21 cellular contexts compared by ENCODE assay signal in the genomic region with DNA sequence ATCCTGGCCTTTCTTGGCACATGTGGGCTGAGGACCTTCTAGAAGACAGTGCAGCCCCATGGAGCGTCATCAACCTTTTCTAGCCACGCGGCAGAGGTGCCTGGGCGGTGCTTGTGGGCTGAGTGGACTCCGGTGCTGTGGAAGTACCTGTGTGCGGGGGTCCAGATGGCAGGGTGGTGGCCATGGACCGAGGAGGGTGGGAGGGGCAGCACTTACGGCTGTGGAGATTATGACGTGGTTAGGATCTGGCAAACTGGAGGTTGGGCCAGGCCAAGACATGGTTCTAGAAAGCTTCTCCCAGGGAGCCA. TPM values are rescaled to one million over a fixed set of nuclear protein-coding genes. Genes with fewer than 3 reads are reported as not detected.
DNase-seq lines count a peak whose midpoint lies in the region; ATAC-seq, FAIRE-seq and TF ChIP-seq lines count a peak whose summit lies in the region.
"Had no signal": no experiment of that assay in that cellular context is flagged by ENCODE, and none has a peak within 500 bp of the region (broad histone marks: within the 10 kb centered on the region; RNA-seq: fewer than 3 reads in every experiment).

No MANE protein-coding gene starts in this region.

- WGBS in H1 (ENCODE audit: extremely low coverage in 1 of 2, insufficient coverage in 1 of 2, insufficient read length in 1 of 2, insufficient replicate concordance in 2 of 2, low coverage in 1 of 2, low lambda C conversion rate in 2 of 2, missing lambda C conversion rate in 1 of 2), 2 experiments: 77% methylated on average over 9 of the region's 9 CpGs; no CpG with 5 or more reads in 1 of the 2 experiments
- WGBS in neuronal stem cell (ENCODE audit: extremely low coverage in 2 of 2, insufficient read length in 2 of 2, insufficient replicate concordance in 1 of 2), 2 donors: no CpG with 5 or more reads among the region's 9 CpGs
- WGBS in suprapubic skin: 42% methylated on average over 2 of the region's 9 CpGs

- H3K4me1 ChIP-seq in BLaER1 (peaks cover 71% of the 10 kb centered on the region), H1 (replicated peaks in 1 of 4; ENCODE audit: control insufficient read depth in 3 of 4, insufficient read depth in 4 of 4, low read length in 3 of 4) (peaks cover 14 to 56% (median 33%) of the 10 kb centered on the region in 4 experiments), neuronal stem cell (ENCODE audit: control insufficient read depth in 2 of 2, insufficient read depth in 1 of 2, low read depth in 1 of 2, low read length in 2 of 2) (peaks cover 26 to 37% of the 10 kb centered on the region in 2 donors), suprapubic skin (peaks cover 29% of the 10 kb centered on the region)

- H2AK5ac ChIP-seq in H1 (ENCODE audit: low read depth, low read length) (no peak overlapping the region), neuronal stem cell (ENCODE audit: low read depth, low read length) (no peak overlapping the region)

- H4K5ac ChIP-seq in H1 (ENCODE audit: insufficient read length, low read depth, low read length): no peak overlapping the region

- TF ChIP-seq EP300 in H1 (IDR thresholded peaks at IDR 0.05; ENCODE audit: borderline replicate concordance in 1 of 2, low read depth in 2 of 2, low read length in 2 of 2): no peak
- TF ChIP-seq EP300 in suprapubic skin (IDR thresholded peaks at IDR 0.05): no peak

- POLR2A ChIA-PET in H1 (lab: Charles Lee; ENCODE audit: partially characterized antibody): interaction anchor here (0.7 to 3.0 kb wide), 9 partner anchors 8 to 190 kb away, joined by 3 to 9 read pairs (median 4); no protein-coding TSS in a partner anchor

- H2BK120ac ChIP-seq in H1 (replicated peaks; ENCODE audit: low read depth, low read length) (no peak overlapping the region), neuronal stem cell (ENCODE audit: low read depth, low read length) (peak overlapping the region; percentile 17)

- H3K9ac ChIP-seq in BLaER1 (0 out of 2 replicates have a peak overlapping the region, but pooled peaks have one; percentile 19), H1 (replicated peaks in 1 of 4; ENCODE audit: extremely low read depth in 1 of 4, low read depth in 3 of 4, low read length in 3 of 4) (no peak overlapping the region), neuronal stem cell (ENCODE audit: low read depth, low read length, poor library complexity) (no peak overlapping the region)

- peaks cover 10% of the 10 kb centered on the region; the same call in 1 of the 2 replicates for H3K23me2 ChIP-seq in H1 (ENCODE audit: low read depth, low read length)

- H3K79me2 ChIP-seq in H1 (ENCODE audit: control insufficient read depth in 1 of 2, insufficient read depth in 2 of 2, low read length in 2 of 2): peaks cover 0 to 26% of the 10 kb centered on the region in 2 experiments; a peak in 1 of 4 replicates

- no peak for ATAC-seq in HG03469 (IDR thresholded peaks at IDR 0.05; ENCODE audit: unreplicated experiment)
- ATAC-seq: activated CD8-positive, alpha-beta T cell treated with anti-CD3 and anti-CD28 coated beads for 36 hours; T-helper 17 cell had no signal

- H4K20me1 ChIP-seq in BLaER1 (peaks cover 36% of the 10 kb centered on the region), H1 (replicated peaks in 1 of 2; ENCODE audit: control insufficient read depth in 1 of 2, insufficient read depth in 2 of 2, low read length in 2 of 2) (peaks cover 4 to 31% of the 10 kb centered on the region in 2 experiments)

- no peak overlapping the region for H2BK20ac ChIP-seq in H1 (ENCODE audit: low read length)

- H3K79me1 ChIP-seq in H1 (ENCODE audit: low read depth, low read length): peaks cover 20% of the 10 kb centered on the region
- H3K79me1 ChIP-seq in neuronal stem cell (ENCODE audit: low read depth, low read length): peaks cover 14% of the 10 kb centered on the region

- H2BK12ac ChIP-seq in H1 (ENCODE audit: low read depth, low read length) (peak overlapping the region; percentile 50; the same call in 1 of the 2 replicates), neuronal stem cell (ENCODE audit: low read length) (no peak overlapping the region)

- no peaks in the 10 kb centered on the region for H3K36me3 ChIP-seq in BLaER1
- no peaks in the 10 kb centered on the region for H3K36me3 ChIP-seq in H1 (ENCODE audit: control insufficient read depth in 2 of 4, insufficient read depth in 4 of 4, low read length in 3 of 4)
- no peaks in the 10 kb centered on the region for H3K36me3 ChIP-seq in neuronal stem cell (replicated peaks in 1 of 2; ENCODE audit: control insufficient read depth in 2 of 2, insufficient read depth in 2 of 2, low read length in 2 of 2)
- H3K36me3 ChIP-seq in suprapubic skin: no peaks in the 10 kb centered on the region
- H3K36me3 ChIP-seq: ascending aorta, tibial nerve had no signal

- H3K14ac ChIP-seq in H1 (ENCODE audit: insufficient read length) (no peak overlapping the region), neuronal stem cell (ENCODE audit: low read length) (no peak overlapping the region)

- no peak overlapping the region for H3K18ac ChIP-seq in H1 (ENCODE audit: extremely low read depth, low read length)
- peak overlapping the region; percentile 50 for H3K18ac ChIP-seq in neuronal stem cell (ENCODE audit: low read length)

- H3K4ac ChIP-seq in H1 (replicated peaks; ENCODE audit: insufficient read length, low read depth, low read length): no peak overlapping the region
- no peak overlapping the region for H3K4ac ChIP-seq in neuronal stem cell (ENCODE audit: low read length)

- H3K4me2 ChIP-seq in BLaER1 (peak overlapping the region; percentile 83), H1 (ENCODE audit: insufficient read depth in 1 of 2, low read depth in 2 of 2, low read length in 2 of 2) (peak overlapping the region in 1 of 2 experiments; percentile 83; a peak in 2 of 4 replicates), neuronal stem cell (ENCODE audit: insufficient read depth, low read length, poor library complexity, severe bottlenecking) (no peak overlapping the region)

- H3K23ac ChIP-seq in H1 (ENCODE audit: insufficient read length) (no peak overlapping the region), neuronal stem cell (ENCODE audit: low read depth, low read length, poor library complexity) (no peak overlapping the region)

- TF ChIP-seq POLR2A in H1 (IDR thresholded peaks at IDR 0.05; ENCODE audit: control extremely low read depth in 1 of 2, low read depth in 2 of 2, low read length in 2 of 2) (no peak), suprapubic skin (IDR thresholded peaks at IDR 0.05) (no peak)

- H4K8ac ChIP-seq in H1 (ENCODE audit: extremely low read depth, insufficient read depth, low read length): peak overlapping the region; percentile 42; the same call in 1 of the 2 replicates
- H4K8ac ChIP-seq in neuronal stem cell (ENCODE audit: low read depth, low read length): no peak overlapping the region

- H2AFZ ChIP-seq in H1 (ENCODE audit: low read length) (no peak overlapping the region), neuronal stem cell (ENCODE audit: low read length) (no peak overlapping the region)

- H3K9me3 ChIP-seq in BLaER1: no peaks in the 10 kb centered on the region
- H3K9me3 ChIP-seq in H1 (ENCODE audit: insufficient read depth in 2 of 2, low read depth in 1 of 2, low read length in 1 of 2): no peaks in the 10 kb centered on the region
- H3K9me3 ChIP-seq in neuronal stem cell (replicated peaks in 1 of 2; ENCODE audit: control insufficient read depth in 2 of 2, insufficient read depth in 1 of 2, low read depth in 1 of 2, low read length in 2 of 2): no peaks in the 10 kb centered on the region
- H3K9me3 ChIP-seq in suprapubic skin: no peaks in the 10 kb centered on the region
- H3K9me3 ChIP-seq: ascending aorta, tibial nerve had no signal

- CTCF ChIA-PET in H1 (lab: Charles Lee; ENCODE audit: partially characterized antibody): interaction anchor here (0.7 to 30.2 kb wide), 14 partner anchors 9 to 1061 kb away, joined by 3 to 1283 read pairs (median 4); no protein-coding TSS in a partner anchor

- H3K27ac ChIP-seq in BLaER1 (peak overlapping the region; percentile 26; the same call in 1 of the 2 replicates), H1 (ENCODE audit: low read depth, low read length) (no peak overlapping the region), neuronal stem cell (replicated peaks; ENCODE audit: low read length) (no peak overlapping the region), suprapubic skin (no peak overlapping the region)
- H3K27ac ChIP-seq: ascending aorta, tibial nerve had no signal

- H2BK15ac ChIP-seq in H1 (ENCODE audit: low read length) (0 out of 2 replicates have a peak overlapping the region, but pooled peaks have one; percentile 67), neuronal stem cell (ENCODE audit: low read length) (peak overlapping the region; percentile 22)

- no peak overlapping the region for H3K56ac ChIP-seq in H1 (replicated peaks; ENCODE audit: insufficient read length, low read depth, low read length)

- H3K27me3 ChIP-seq in BLaER1 (no peaks in the 10 kb centered on the region), H1 (replicated peaks in 1 of 4; ENCODE audit: control insufficient read depth in 3 of 4, extremely low read depth in 1 of 4, insufficient read depth in 3 of 4, low read length in 3 of 4) (peaks cover 0 to 18% (median 13%) of the 10 kb centered on the region in 4 experiments; a peak in 5 of 7 replicates), neuronal stem cell (ENCODE audit: control insufficient read depth in 3 of 3, insufficient read depth in 3 of 3, low read depth in 1 of 3, low read length in 3 of 3) (peaks cover 0 to 26% (median 4%) of the 10 kb centered on the region in 3 experiments), suprapubic skin (peaks cover 6% of the 10 kb centered on the region)
- H3K27me3 ChIP-seq: ascending aorta, tibial nerve had no signal

- DNase-seq in NCI-H82 (lab: John Stamatoyannopoulos, UW) (peak; percentile 69), H1 (ENCODE audit: low read depth in 1 of 2, low spot score in 2 of 2) (no peak), neuronal stem cell (ENCODE audit: low spot score) (no peak), NCI-H748 treated with DMSO at 0.1 percent for 48 hours (lab: John Stamatoyannopoulos, UW) (no peak), suprapubic skin (ENCODE audit: low spot score in 2 of 2) (no peak), ureter (ENCODE audit: low spot score) (no peak)
- DNase-seq: ACHN; activated CD4-positive, alpha-beta T cell treated with anti-CD3 and anti-CD28 coated beads for 1 hour; activated CD8-positive, alpha-beta T cell treated with anti-CD3 and anti-CD28 coated beads for 36 hours; central memory CD4-positive, alpha-beta T cell; GF-D8; H9; NCI-H2171 treated with DMSO at 0.1 percent for 48 hours; RPMI8226; T-helper 17 cell had no signal

- H2BK5ac ChIP-seq in H1 (ENCODE audit: low read depth, low read length) (no peak overlapping the region), neuronal stem cell (ENCODE audit: low read length) (no peak overlapping the region)

- H3K4me3 ChIP-seq in BLaER1 (no peak overlapping the region), H1 (ENCODE audit: extremely low read depth in 1 of 4, insufficient read depth in 2 of 4, low read depth in 3 of 4, low read length in 4 of 4) (no peak overlapping the region), neuronal stem cell (ENCODE audit: low read length in 2 of 2) (peak overlapping the region in 1 of 2 donors; percentile 26), suprapubic skin (no peak overlapping the region)
- H3K4me3 ChIP-seq: lung, tibial nerve had no signal

- FAIRE-seq in H1 (lab: Jason Lieb, UNC): no peak

- TF ChIP-seq RAD21 in H1 (IDR thresholded peaks at IDR 0.05 in 1 of 2, conservative IDR thresholded peaks at IDR 0.05 in 1 of 2; ENCODE audit: low read depth in 2 of 2, low read length in 2 of 2): no peak

- TF ChIP-seq CTCF in H1 (IDR thresholded peaks at IDR 0.05; ENCODE audit: control extremely low read depth in 1 of 3, insufficient read depth in 1 of 3, low read depth in 1 of 3, low read length in 3 of 3) (no peak), suprapubic skin (IDR thresholded peaks at IDR 0.05) (no peak)

- H4K91ac ChIP-seq in H1 (replicated peaks; ENCODE audit: insufficient read length, low read length) (no peak overlapping the region), neuronal stem cell (ENCODE audit: low read depth, low read length, poor library complexity) (peak overlapping the region; percentile 40)

RNA-seq across cellular contexts. Expression of a gene that starts 2.0 kb away (rescaled TPM):
- total RNA-seq in H1 (2021; fragmentation: NEBNext Ultra II Directional; extraction: Animal tissue kit (Norgen Biotek cat#: 25700)): 29.9 and 31.3 TPM in 2 replicates
- polyA plus RNA-seq in H1 (2011; rRNA removed): 14.8 and 15.3 TPM in 2 replicates
- 19.8 TPM for polyA plus RNA-seq in H1 (2011; cell fraction: cytosol; rRNA removed)
- 34.3 TPM for polyA plus RNA-seq in H1 (2011; cell fraction: nucleus; rRNA removed)
- polyA plus RNA-seq in H1 (2012, experiment 1 of 2): 16.3 to 20.5 TPM (median 20.1 TPM) in 4 replicates
- 5.1 TPM for polyA plus RNA-seq in H1 (2012, experiment 2 of 2)
- 12.3 TPM for polyA plus RNA-seq in H1 (2013, experiment 1 of 2)
- polyA plus RNA-seq in H1 (2013, experiment 2 of 2): 11.4 TPM
- polyA minus RNA-seq in H1 (2011; rRNA and poly(A)+ RNA removed): 29.7 and 37.5 TPM in 2 replicates
- polyA minus RNA-seq in H1 (2011; cell fraction: cytosol; rRNA and poly(A)+ RNA removed): 26.1 TPM
- 16.7 TPM for polyA minus RNA-seq in H1 (2011; cell fraction: nucleus; rRNA and poly(A)+ RNA removed)
- polyA plus RNA-seq in neuronal stem cell (2013, experiment 1 of 2): 20.7 TPM
- 20.5 TPM for polyA plus RNA-seq in neuronal stem cell (2013, experiment 2 of 2)
- total RNA-seq in suprapubic skin: 1 to 10 TPM; 1.9 to 8.5 (median 3.0) TPM
- 10.6 TPM for total RNA-seq in ureter
- polyA plus RNA-seq: IgD-negative memory B cell had no signal
